In genomic region chr21:41362605-41363369, GRCh38 we compare ENCODE assay signal across 10 cellular contexts. TPM values are rescaled to one million over a fixed set of nuclear protein-coding genes. Genes with fewer than 3 reads are reported as not detected.
DNase-seq lines count a peak whose midpoint lies in the region; ATAC-seq, FAIRE-seq and TF ChIP-seq lines count a peak whose summit lies in the region.
"Had no signal": no experiment of that assay in that cellular context is flagged by ENCODE, and none has a peak within 500 bp of the region (broad histone marks: within the 10 kb centered on the region; RNA-seq: fewer than 3 reads in every experiment).

No MANE protein-coding gene starts in this region.

- peaks cover 3% of the 10 kb centered on the region for H3K27me3 Mint-ChIP-seq in astrocyte (ENCODE audit: low read depth, unreplicated experiment)

- peaks cover 7% of the 10 kb centered on the region for H3K36me3 Mint-ChIP-seq in astrocyte (ENCODE audit: low read depth, unreplicated experiment)

- H3K36me3 ChIP-seq in astrocyte (ENCODE audit: insufficient read depth, low read length) (no peaks in the 10 kb centered on the region), mucosa of rectum (ENCODE audit: control insufficient read depth in 2 of 2, insufficient read depth in 2 of 2, low read length in 2 of 2) (no peaks in the 10 kb centered on the region)

- DNase-seq in stimulated activated CD4-positive, alpha-beta T cell treated with anti-CD3 and anti-CD28 coated beads, Interleukin-1b, Interleukin-23, amount 100 ng/mL, for 48 hours = peak; percentile 20
- DNase-seq in stimulated activated CD4-positive, alpha-beta T cell treated with anti-CD3 and anti-CD28 coated beads, Interleukin-2, amount 100 ng/mL, for 48 hours = no peak
- DNase-seq in astrocyte (ENCODE audit: low read depth) = no peak
- no peak for DNase-seq in NCI-H1105 (lab: John Stamatoyannopoulos, UW)
- no peak for DNase-seq in urothelium cell line (ENCODE audit: low spot score)
- DNase-seq: NCI-H2081 treated with DMSO at 0.1 percent for 48 hours had no signal

- H2AFZ ChIP-seq in astrocyte (ENCODE audit: low read depth, low read length) = no peak overlapping the region

- H3K4me3 Mint-ChIP-seq in astrocyte (ENCODE audit: unreplicated experiment) = peak overlapping the region; percentile 73

- no peak for TF ChIP-seq CTCF in astrocyte (IDR thresholded peaks at IDR 0.05; ENCODE audit: insufficient read depth, low read depth, low read length)

- H3K4me1 Mint-ChIP-seq in astrocyte (ENCODE audit: low read depth, unreplicated experiment) = peaks cover 19% of the 10 kb centered on the region

- no peaks in the 10 kb centered on the region for H3K79me2 ChIP-seq in astrocyte (ENCODE audit: insufficient read depth, low read length)

- FAIRE-seq in astrocyte (lab: Jason Lieb, UNC) = no peak
- FAIRE-seq in urothelium cell line (lab: Jason Lieb, UNC) = no peak
- FAIRE-seq: bronchial epithelial cell had no signal

- no peak overlapping the region for H3K27ac ChIP-seq in astrocyte (ENCODE audit: low read depth, low read length)
- H3K27ac ChIP-seq in mucosa of rectum (ENCODE audit: low read depth in 2 of 2, low read length in 2 of 2) = peak overlapping the region; percentile 83 to 88

- H3K4me1 ChIP-seq in astrocyte (ENCODE audit: insufficient read depth, low read length) = peaks cover 4% of the 10 kb centered on the region
- H3K4me1 ChIP-seq in mucosa of rectum (ENCODE audit: control insufficient read depth in 2 of 2, insufficient read depth in 2 of 2, low read length in 2 of 2) = peaks cover 25 to 29% of the 10 kb centered on the region in 2 donors

- no peak for ATAC-seq in HG02840 (IDR thresholded peaks at IDR 0.05; ENCODE audit: low FRiP score, unreplicated experiment)
- no peak for ATAC-seq in HG03378 (IDR thresholded peaks at IDR 0.05; ENCODE audit: unreplicated experiment)

- peak overlapping the region; percentile 68 for H3K27ac Mint-ChIP-seq in astrocyte (ENCODE audit: unreplicated experiment)

- no peak overlapping the region for H3K4me2 ChIP-seq in astrocyte (ENCODE audit: low read length)

- H4K20me1 ChIP-seq in astrocyte (ENCODE audit: insufficient read depth, low read length) = no peaks in the 10 kb centered on the region

- no peaks in the 10 kb centered on the region for H3K9me3 ChIP-seq in astrocyte (ENCODE audit: insufficient read depth, low read depth, low read length)
- H3K9me3 ChIP-seq in mucosa of rectum (ENCODE audit: control insufficient read depth in 2 of 2, low read length in 2 of 2) = no peaks in the 10 kb centered on the region

- H3K9ac ChIP-seq in astrocyte (ENCODE audit: low read length) = no peak overlapping the region
- peak overlapping the region; percentile 58 to 70 for H3K9ac ChIP-seq in mucosa of rectum (ENCODE audit: low read depth in 1 of 2, low read length in 2 of 2)

- H3K4me3 ChIP-seq in astrocyte (ENCODE audit: insufficient read depth, low read depth, low read length) (no peak overlapping the region), mucosa of rectum (ENCODE audit: low read length in 2 of 2) (peak overlapping the region; percentile 57 to 72)

- H3K27me3 ChIP-seq in astrocyte (ENCODE audit: insufficient read depth, low read length) (no peaks in the 10 kb centered on the region), mucosa of rectum (ENCODE audit: control insufficient read depth in 2 of 2, insufficient read depth in 2 of 2, low read length in 2 of 2) (peaks cover 0 to 1% of the 10 kb centered on the region in 2 donors)

- H3K9me3 Mint-ChIP-seq in astrocyte (ENCODE audit: unreplicated experiment) = peaks cover 16% of the 10 kb centered on the region

RNA-seq across cellular contexts. Expression of gene MX2, which starts 1.0 kb away (rescaled TPM):
- total RNA-seq in astrocyte = 8.6 and 13.8 TPM in 2 replicates

RNA-seq across cellular contexts. Expression of gene FAM3B, which starts 46.2 kb away (rescaled TPM):
- not detected in 2 replicates for total RNA-seq in astrocyte
- total RNA-seq: bronchial epithelial cell had no signal
